Comparison of ENCODE assay signal across 1 cellular context in the genomic region with DNA sequence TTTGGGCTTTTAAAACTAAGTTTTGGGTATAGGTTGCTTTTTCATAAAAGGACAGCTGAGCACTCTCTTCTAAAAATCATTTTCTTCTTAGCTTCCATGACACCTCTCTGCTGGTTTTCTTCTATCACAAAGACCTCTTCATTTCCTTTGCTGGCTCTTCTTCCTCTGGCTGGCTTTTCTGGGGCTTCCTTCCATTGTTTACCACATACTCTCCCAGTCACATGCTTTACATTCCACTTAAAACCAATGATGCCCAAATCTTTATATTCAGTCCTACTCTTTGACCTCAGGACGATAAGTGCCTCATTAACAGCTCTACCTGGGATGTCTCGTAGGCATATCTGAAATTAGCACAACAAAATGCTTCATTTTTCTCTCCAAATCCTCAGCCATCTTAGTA.
TF ChIP-seq lines count a peak whose summit lies in the region.

No MANE protein-coding gene starts in this region.

TF ChIP-seq in IMR-90, 13 proteins besides CTCF, POLR2A, EP300 and RAD21:
- no peak for TF ChIP-seq NFE2L2 (IDR thresholded peaks at IDR 0.05; ENCODE audit: low read depth, low read length)
- TF ChIP-seq MAFK (IDR thresholded peaks at IDR 0.05; ENCODE audit: low read depth, low read length): no peak
- TF ChIP-seq, protein P1, sequence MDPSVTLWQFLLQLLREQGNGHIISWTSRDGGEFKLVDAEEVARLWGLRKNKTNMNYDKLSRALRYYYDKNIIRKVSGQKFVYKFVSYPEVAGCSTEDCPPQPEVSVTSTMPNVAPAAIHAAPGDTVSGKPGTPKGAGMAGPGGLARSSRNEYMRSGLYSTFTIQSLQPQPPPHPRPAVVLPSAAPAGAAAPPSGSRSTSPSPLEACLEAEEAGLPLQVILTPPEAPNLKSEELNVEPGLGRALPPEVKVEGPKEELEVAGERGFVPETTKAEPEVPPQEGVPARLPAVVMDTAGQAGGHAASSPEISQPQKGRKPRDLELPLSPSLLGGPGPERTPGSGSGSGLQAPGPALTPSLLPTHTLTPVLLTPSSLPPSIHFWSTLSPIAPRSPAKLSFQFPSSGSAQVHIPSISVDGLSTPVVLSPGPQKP (IDR thresholded peaks at IDR 0.05; ENCODE audit: borderline replicate concordance, low read depth, low read length): no peak
- TF ChIP-seq CHD1 (IDR thresholded peaks at IDR 0.05; ENCODE audit: low read depth, low read length): no peak
- no peak for TF ChIP-seq FOS (IDR thresholded peaks at IDR 0.05; ENCODE audit: low read depth, low read length)
- no peak for TF ChIP-seq BHLHE40 (IDR thresholded peaks at IDR 0.05; ENCODE audit: low read depth, low read length)
- no peak for TF ChIP-seq RFX5 (IDR thresholded peaks at IDR 0.05; ENCODE audit: low read depth, low read length)
- no peak for TF ChIP-seq MXI1 (IDR thresholded peaks at IDR 0.05; ENCODE audit: borderline replicate concordance, low read depth, low read length)
- TF ChIP-seq SMC3 (IDR thresholded peaks at IDR 0.05; ENCODE audit: low read depth, low read length): no peak
- no peak for TF ChIP-seq MAZ (IDR thresholded peaks at IDR 0.05; ENCODE audit: borderline replicate concordance, low read depth, low read length)
- TF ChIP-seq CEBPB (IDR thresholded peaks at IDR 0.05; ENCODE audit: low read depth, low read length): no peak
- TF ChIP-seq USF2 (IDR thresholded peaks at IDR 0.05; ENCODE audit: low read depth, low read length): no peak
- no peak for TF ChIP-seq RCOR1 (IDR thresholded peaks at IDR 0.05; ENCODE audit: insufficient replicate concordance, low read length)
